1 cellular context compared by ENCODE assay signal in genomic region chr12:53379389-53380103, GRCh38.
TF ChIP-seq lines count a peak whose summit lies in the region.

No MANE protein-coding gene starts in this region.

TF ChIP-seq in HEK293, 187 proteins besides CTCF, POLR2A, EP300 and RAD21 (continued from another document and continues in another):
- TF ChIP-seq ZSCAN18 (tag by site-specific recombination; IDR thresholded peaks at IDR 0.05), result no peak
- no peak for TF ChIP-seq ZNF202 (tag by site-specific recombination; IDR thresholded peaks at IDR 0.05; ENCODE audit: borderline replicate concordance)
- TF ChIP-seq ZNF785 (tag by site-specific recombination; IDR thresholded peaks at IDR 0.05), result no peak
- no peak for TF ChIP-seq ZNF776 (tag by site-specific recombination; IDR thresholded peaks at IDR 0.05; ENCODE audit: borderline replicate concordance)
- TF ChIP-seq ZNF510 (tag by site-specific recombination; IDR thresholded peaks at IDR 0.05; ENCODE audit: insufficient replicate concordance), result no peak
- TF ChIP-seq KLF10 (tag by site-specific recombination; IDR thresholded peaks at IDR 0.05), result no peak; the same call in 1 of the 2 replicates
- no peak for TF ChIP-seq ZNF473 (tag by site-specific recombination; IDR thresholded peaks at IDR 0.05)
- no peak for TF ChIP-seq GLIS2 (tag by site-specific recombination; IDR thresholded peaks at IDR 0.05)
- no peak for TF ChIP-seq GLI4 (tag by site-specific recombination; IDR thresholded peaks at IDR 0.05)
- no peak; the same call in 1 of the 2 replicates for TF ChIP-seq GLIS1 (tag by site-specific recombination; IDR thresholded peaks at IDR 0.05)
- no peak for TF ChIP-seq ZNF76 (tag by site-specific recombination; IDR thresholded peaks at IDR 0.05; ENCODE audit: borderline replicate concordance, low read depth)
- no peak for TF ChIP-seq YY2 (tag by site-specific recombination; IDR thresholded peaks at IDR 0.05)
- no peak for TF ChIP-seq ZBTB21 (tag by site-specific recombination; IDR thresholded peaks at IDR 0.05)
- TF ChIP-seq ZNF155 (tag by site-specific recombination; IDR thresholded peaks at IDR 0.05), result no peak
- TF ChIP-seq ZNF266 (tag by site-specific recombination; IDR thresholded peaks at IDR 0.05; ENCODE audit: low read depth), result no peak
- TF ChIP-seq ZNF280D (tag by site-specific recombination; IDR thresholded peaks at IDR 0.05), result no peak
- no peak for TF ChIP-seq OSR2 (tag by site-specific recombination; IDR thresholded peaks at IDR 0.05)
- TF ChIP-seq ZNF654 (tag by site-specific recombination; IDR thresholded peaks at IDR 0.05; ENCODE audit: low read depth), result no peak
- peak; percentile 20; the same call in 1 of the 2 replicates for TF ChIP-seq ZNF561 (tag by site-specific recombination; IDR thresholded peaks at IDR 0.05; ENCODE audit: borderline replicate concordance)
- no peak for TF ChIP-seq ZNF571 (tag by site-specific recombination; IDR thresholded peaks at IDR 0.05)
- TF ChIP-seq ZNF398 (tag by site-specific recombination; IDR thresholded peaks at IDR 0.05), result no peak
- TF ChIP-seq ZNF112 (tag by site-specific recombination; IDR thresholded peaks at IDR 0.05), result no peak
- TF ChIP-seq MYNN (tag by site-specific recombination; IDR thresholded peaks at IDR 0.05; ENCODE audit: borderline replicate concordance), result no peak
- no peak for TF ChIP-seq ZBTB7A (tag by site-specific recombination; IDR thresholded peaks at IDR 0.05; ENCODE audit: low read depth)
- no peak for TF ChIP-seq SALL2 (tag by site-specific recombination; IDR thresholded peaks at IDR 0.05; ENCODE audit: borderline replicate concordance)
- no peak for TF ChIP-seq ZNF623 (tag by site-specific recombination; IDR thresholded peaks at IDR 0.05)
- no peak for TF ChIP-seq ZNF837 (tag by site-specific recombination; IDR thresholded peaks at IDR 0.05)
- no peak for TF ChIP-seq ZSCAN16 (tag by site-specific recombination; IDR thresholded peaks at IDR 0.05)
- TF ChIP-seq PATZ1 (tag by site-specific recombination; IDR thresholded peaks at IDR 0.05), result no peak
- TF ChIP-seq ZNF391 (tag by site-specific recombination; IDR thresholded peaks at IDR 0.05; ENCODE audit: borderline replicate concordance, low read depth), result no peak
- no peak for TF ChIP-seq KLF7 (tag by site-specific recombination; IDR thresholded peaks at IDR 0.05; ENCODE audit: borderline replicate concordance)
- TF ChIP-seq ZNF423 (tag by site-specific recombination; IDR thresholded peaks at IDR 0.05), result no peak
- TF ChIP-seq ZNF580 (tag by site-specific recombination; IDR thresholded peaks at IDR 0.05), result no peak
- no peak for TF ChIP-seq ZNF677 (tag by site-specific recombination; IDR thresholded peaks at IDR 0.05)
- no peak for TF ChIP-seq ZNF777 (tag by site-specific recombination; IDR thresholded peaks at IDR 0.05; ENCODE audit: borderline replicate concordance)
- no peak for TF ChIP-seq ZNF354C (tag by site-specific recombination; IDR thresholded peaks at IDR 0.05; ENCODE audit: borderline replicate concordance, low read depth)
- 0 out of 2 replicates have a peak, but pooled peaks have one; percentile 0 for TF ChIP-seq ZNF239 (tag by site-specific recombination; IDR thresholded peaks at IDR 0.05)
- TF ChIP-seq ZNF138 (tag by site-specific recombination; IDR thresholded peaks at IDR 0.05; ENCODE audit: borderline replicate concordance), result no peak
- TF ChIP-seq MZF1 (tag by site-specific recombination; IDR thresholded peaks at IDR 0.05; ENCODE audit: borderline replicate concordance), result no peak
- TF ChIP-seq MEIS1 (CRISPR knock-in tag; IDR thresholded peaks at IDR 0.05; ENCODE audit: borderline replicate concordance), result no peak
- no peak for TF ChIP-seq ZBTB44 (tag by site-specific recombination; IDR thresholded peaks at IDR 0.05)
- TF ChIP-seq ZSCAN23 (tag by site-specific recombination; IDR thresholded peaks at IDR 0.05), result no peak
- TF ChIP-seq ZNF629 (tag by site-specific recombination; IDR thresholded peaks at IDR 0.05), result no peak
- peak; percentile 97 for TF ChIP-seq PRDM10 (tag by site-specific recombination; IDR thresholded peaks at IDR 0.05)
- no peak for TF ChIP-seq ZNF248 (tag by site-specific recombination; IDR thresholded peaks at IDR 0.05)
- TF ChIP-seq ZNF169 (tag by site-specific recombination; IDR thresholded peaks at IDR 0.05), result no peak
- TF ChIP-seq BCL11B (tag by site-specific recombination; IDR thresholded peaks at IDR 0.05; ENCODE audit: low read depth), result no peak
- no peak for TF ChIP-seq ZNF449 (tag by site-specific recombination; IDR thresholded peaks at IDR 0.05)
- TF ChIP-seq ZNF214 (tag by site-specific recombination; IDR thresholded peaks at IDR 0.05; ENCODE audit: borderline replicate concordance), result no peak
- no peak for TF ChIP-seq ZNF544 (tag by site-specific recombination; IDR thresholded peaks at IDR 0.05)
- no peak for TF ChIP-seq ELK4 (IDR thresholded peaks at IDR 0.05; ENCODE audit: borderline replicate concordance, low read depth, low read length)
- TF ChIP-seq ZBTB20 (tag by site-specific recombination; IDR thresholded peaks at IDR 0.05), result no peak
- TF ChIP-seq ZNF311 (tag by site-specific recombination; IDR thresholded peaks at IDR 0.05; ENCODE audit: borderline replicate concordance), result no peak
- TF ChIP-seq ZFP41 (tag by site-specific recombination; IDR thresholded peaks at IDR 0.05; ENCODE audit: borderline replicate concordance), result no peak
